In the genomic region with DNA sequence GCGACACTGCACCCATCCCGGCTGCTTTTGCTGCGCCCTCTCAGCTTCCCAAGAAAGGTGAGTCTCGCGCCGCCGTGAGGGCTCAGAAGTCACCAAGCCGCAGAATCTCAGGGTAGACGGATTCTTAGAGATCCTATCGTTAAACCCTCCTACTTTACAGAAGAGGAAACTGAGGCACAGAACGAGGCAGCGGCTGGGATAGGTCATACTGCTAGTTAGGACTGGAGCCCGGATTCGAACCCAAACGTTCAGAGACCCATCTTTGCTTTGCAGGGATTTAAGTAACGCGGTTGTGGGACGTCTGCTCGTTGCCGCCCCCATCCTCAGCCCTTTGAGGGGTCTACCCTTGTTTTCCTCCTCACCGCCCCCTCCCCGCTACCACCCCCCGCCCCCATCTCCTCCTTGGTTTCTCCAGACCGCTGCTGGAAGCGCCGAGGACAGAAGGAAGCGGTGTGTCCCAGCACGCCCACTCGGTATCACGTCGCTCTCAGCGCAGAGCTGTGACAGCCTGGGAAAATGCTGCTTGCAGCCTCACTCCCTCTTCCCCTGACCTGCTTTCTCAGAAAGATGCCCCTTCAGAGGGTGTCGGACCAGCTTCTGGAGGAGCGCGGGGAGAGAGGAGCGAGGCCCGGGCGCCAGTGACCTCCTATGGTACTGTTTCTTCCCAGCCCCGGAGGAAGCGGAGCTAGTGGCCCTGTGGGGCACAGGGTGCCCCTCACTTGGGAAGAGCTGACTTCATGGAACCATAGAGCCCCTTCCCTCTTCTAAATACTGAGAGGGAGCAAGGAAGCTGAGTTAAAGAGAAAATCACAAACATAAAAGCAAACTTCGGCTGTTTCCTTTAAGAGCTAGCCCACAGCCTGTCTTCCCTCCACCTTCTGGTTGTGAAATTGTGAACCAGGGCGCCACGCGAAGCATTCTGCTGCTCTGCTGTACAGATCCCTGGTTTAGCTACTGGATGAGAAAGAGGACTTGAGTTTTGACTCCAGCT, we compare ENCODE assay signal across 8 cellular contexts. TPM values are rescaled to one million over a fixed set of nuclear protein-coding genes. Genes with fewer than 3 reads are reported as not detected.
DNase-seq lines count a peak whose midpoint lies in the region; ATAC-seq and TF ChIP-seq lines count a peak whose summit lies in the region.

No MANE protein-coding gene starts in this region.

- POLR2A ChIA-PET in naive thymus-derived CD8-positive, alpha-beta T cell (lab: Charles Lee) = interaction anchor here (0.6 to 1.4 kb wide), 5 partner anchors 8 to 695 kb away, joined by 3 to 5 read pairs (median 4); no protein-coding TSS in a partner anchor

- peaks cover 14% of the 10 kb centered on the region; the same call in 1 of the 2 replicates for H3K27me3 ChIP-seq in OCI-LY3 (ENCODE audit: low read depth, low read length)

- TF ChIP-seq CTCF in C4-2B (conservative IDR thresholded peaks at IDR 0.05) (no peak), OCI-LY3 (IDR thresholded peaks at IDR 0.05; ENCODE audit: low read depth, low read length) (no peak), fibroblast of the aortic adventitia (IDR thresholded peaks at IDR 0.05; ENCODE audit: insufficient read depth, low read length) (no peak), type B pancreatic cell (conservative IDR thresholded peaks at IDR 0.05) (no peak)

- no peaks in the 10 kb centered on the region for H4K20me1 ChIP-seq in OCI-LY3 (ENCODE audit: insufficient read depth, low read length)

- peak; percentile 22 for ATAC-seq in GM21526 (IDR thresholded peaks at IDR 0.05; ENCODE audit: low FRiP score, unreplicated experiment)
- ATAC-seq in naive thymus-derived CD8-positive, alpha-beta T cell = peak; percentile 5 to 11

- H3K4me3 ChIP-seq in OCI-LY3 (ENCODE audit: low read length) = peak overlapping the region; percentile 88
- H3K4me3 ChIP-seq in fibroblast of the aortic adventitia (ENCODE audit: low read depth, low read length) = peak overlapping the region; percentile 78

- H3K27ac ChIP-seq in C4-2B = peak overlapping the region; percentile 72
- H3K27ac ChIP-seq in OCI-LY3 (ENCODE audit: low read length) = no peak overlapping the region

- no peaks in the 10 kb centered on the region for H3K36me3 ChIP-seq in OCI-LY3 (replicated peaks; ENCODE audit: low read depth, low read length)

- H3K36me3 Mint-ChIP-seq in naive thymus-derived CD8-positive, alpha-beta T cell = peaks cover 3 to 6% (median 4%) of the 10 kb centered on the region in 3 donors
- H3K36me3 Mint-ChIP-seq in type B pancreatic cell = no peaks in the 10 kb centered on the region

- DNase-seq in activated T-helper 9 cell treated with anti-CD3 and anti-CD28 coated beads, Interleukin-2, amount 50 U/mL, for 16 hours (ENCODE audit: low read depth) = peak; percentile 19
- DNase-seq in fibroblast of the aortic adventitia (ENCODE audit: low read depth) = peak; percentile 63
- DNase-seq in naive thymus-derived CD8-positive, alpha-beta T cell = peak; percentile 2 to 65 (median 24)
- DNase-seq in type B pancreatic cell (ENCODE audit: extremely low spot score, unreplicated experiment) = no peak
- no peak for DNase-seq in NCI-H2081 treated with DMSO at 0.1 percent for 48 hours (lab: John Stamatoyannopoulos, UW)

- no peaks in the 10 kb centered on the region for H3K9me3 Mint-ChIP-seq in naive thymus-derived CD8-positive, alpha-beta T cell
- no peaks in the 10 kb centered on the region for H3K9me3 Mint-ChIP-seq in type B pancreatic cell

- no peaks in the 10 kb centered on the region for H3K27me3 Mint-ChIP-seq in naive thymus-derived CD8-positive, alpha-beta T cell
- peaks cover 33% of the 10 kb centered on the region for H3K27me3 Mint-ChIP-seq in type B pancreatic cell

- peaks cover 13 to 46% (median 32%) of the 10 kb centered on the region in 4 donors for H3K4me1 Mint-ChIP-seq in naive thymus-derived CD8-positive, alpha-beta T cell
- peaks cover 5% of the 10 kb centered on the region for H3K4me1 Mint-ChIP-seq in type B pancreatic cell (ENCODE audit: unreplicated experiment)

- H3K9ac ChIP-seq in OCI-LY3 (ENCODE audit: low read length) = peak overlapping the region; percentile 61

- peaks cover 10% of the 10 kb centered on the region for H3K4me1 ChIP-seq in OCI-LY3 (ENCODE audit: low read length)

- no peaks in the 10 kb centered on the region for H3K9me3 ChIP-seq in OCI-LY3 (ENCODE audit: insufficient read depth, low read length)

- H3K4me2 ChIP-seq in OCI-LY3 (ENCODE audit: low read length) = peak overlapping the region; percentile 67

- H3K79me2 ChIP-seq in OCI-LY3 (ENCODE audit: low read length) = no peaks in the 10 kb centered on the region

- peak overlapping the region; percentile 79 to 96 (median 93) for H3K4me3 Mint-ChIP-seq in naive thymus-derived CD8-positive, alpha-beta T cell
- H3K4me3 Mint-ChIP-seq in type B pancreatic cell = peak overlapping the region; percentile 87

- peak overlapping the region; percentile 82 to 97 (median 94) for H3K27ac Mint-ChIP-seq in naive thymus-derived CD8-positive, alpha-beta T cell
- H3K27ac Mint-ChIP-seq in type B pancreatic cell = peak overlapping the region; percentile 27

- peak overlapping the region; percentile 86 for H2AFZ ChIP-seq in OCI-LY3 (ENCODE audit: low read depth, low read length)

RNA-seq across cellular contexts. Expression of a gene that starts 0.6 kb away (rescaled TPM):
- total RNA-seq in fibroblast of the aortic adventitia (ENCODE audit: low replicate concordance) (8.1 and 14.6 TPM in 2 replicates), type B pancreatic cell (ENCODE audit: low replicate concordance) (8.2 and 14.8 TPM in 2 replicates)
- 10 to 100 TPM; 10.4 to 11.3 TPM for total RNA-seq in naive thymus-derived CD8-positive, alpha-beta T cell
- 1 to 10 TPM; 2.2 to 3.9 (median 3.1) TPM for polyA plus RNA-seq in naive thymus-derived CD8-positive, alpha-beta T cell

Comparison
In these comparisons a context has a peak if more than half of its experiments do, and no peak if none do; other contexts are left out.
1. DNase-seq: peak in activated T-helper 9 cell treated with anti-CD3 and anti-CD28 coated beads, Interleukin-2, amount 50 U/mL, for 16 hours (single experiment), fibroblast of the aortic adventitia (single experiment) and naive thymus-derived CD8-positive, alpha-beta T cell (10 of 10); none in type B pancreatic cell (single experiment) and NCI-H2081 treated with DMSO at 0.1 percent for 48 hours (single experiment).